Comparison of ENCODE assay signal across 16 cellular contexts in the genomic region with DNA sequence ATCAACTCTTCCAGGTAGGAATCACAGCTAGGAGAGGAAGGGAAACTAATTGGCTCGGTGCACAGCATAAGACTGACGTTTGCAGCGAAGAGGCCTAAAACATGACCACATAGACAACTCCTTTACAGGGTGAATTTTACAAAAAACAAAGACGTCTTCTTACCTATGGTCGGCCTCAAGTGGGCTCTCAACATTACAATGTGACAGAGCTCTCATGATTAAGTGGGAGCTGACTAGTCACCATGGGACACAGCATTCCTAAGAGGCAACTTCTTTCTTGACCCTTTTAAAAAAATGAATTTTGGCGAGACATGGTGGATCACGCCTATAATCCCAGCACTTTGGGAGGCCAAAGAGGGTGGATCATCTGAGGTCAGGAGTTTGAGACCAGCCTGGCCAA. TPM values are rescaled to one million over a fixed set of nuclear protein-coding genes. Genes with fewer than 3 reads are reported as not detected.
DNase-seq lines count a peak whose midpoint lies in the region; ATAC-seq and TF ChIP-seq lines count a peak whose summit lies in the region.
"Had no signal": no experiment of that assay in that cellular context is flagged by ENCODE, and none has a peak within 500 bp of the region (broad histone marks: within the 10 kb centered on the region; RNA-seq: fewer than 3 reads in every experiment).

No MANE protein-coding gene starts in this region.

- H3K27ac ChIP-seq in CD8-positive, alpha-beta T cell (ENCODE audit: low read depth, low read length) = no peak overlapping the region
- H3K27ac ChIP-seq in HEK293 (ENCODE audit: extremely low read depth, low read depth, low read length) (no peak overlapping the region), dorsolateral prefrontal cortex (no peak overlapping the region)
- H3K27ac ChIP-seq: C4-2B, thoracic aorta had no signal

- peaks cover 39% of the 10 kb centered on the region for H3K36me3 Mint-ChIP-seq in CD8-positive, alpha-beta T cell
- peaks cover 77% of the 10 kb centered on the region for H3K36me3 Mint-ChIP-seq in activated T-helper 17 cell treated with anti-CD3 and anti-CD28 coated beads, Interleukin-2, amount 50 U/mL, for 72 hours (ENCODE audit: low read depth)
- peaks cover 37% of the 10 kb centered on the region for H3K36me3 Mint-ChIP-seq in nephron (ENCODE audit: low read depth)

- H3K4me1 ChIP-seq in CD8-positive, alpha-beta T cell (ENCODE audit: insufficient read depth, low read length) = peaks cover 27% of the 10 kb centered on the region
- H3K4me1 ChIP-seq in HEK293 (ENCODE audit: control insufficient read depth, insufficient read depth, low read length) = peaks cover 2% of the 10 kb centered on the region; the same call in 1 of the 2 replicates

- DNase-seq in CD8-positive, alpha-beta T cell = no peak
- no peak for DNase-seq in dorsolateral prefrontal cortex
- DNase-seq in A172 (ENCODE audit: low spot score) = no peak
- DNase-seq in NK-92 treated with Interleukin-12 subunit alpha and Interleukin-12 subunit beta, amount 100 ng/mL, for 24 hours (lab: John Stamatoyannopoulos, UW) = no peak
- DNase-seq: activated B cell treated with CpG ODN at 0.5 μM for 24 hours; activated CD8-positive, alpha-beta memory T cell treated with anti-CD3 and anti-CD28 coated beads, Interleukin-2, amount 50 U/mL, for 4 hours; NCI-H1092 treated with DMSO at 0.1 percent for 48 hours; small intestine; SW 1271 had no signal

- no peaks in the 10 kb centered on the region for H3K9me3 ChIP-seq in CD8-positive, alpha-beta T cell (ENCODE audit: low read length)
- no peaks in the 10 kb centered on the region for H3K9me3 ChIP-seq in HEK293 (ENCODE audit: control insufficient read depth, insufficient read depth, low read depth, low read length)
- H3K9me3 ChIP-seq: thoracic aorta had no signal

- no peak for TF ChIP-seq CTCF in CD8-positive, alpha-beta T cell (IDR thresholded peaks at IDR 0.05)
- no peak for TF ChIP-seq CTCF in HEK293 (tag by site-specific recombination; IDR thresholded peaks at IDR 0.05)
- TF ChIP-seq CTCF in nephron (IDR thresholded peaks at IDR 0.05; ENCODE audit: unreplicated experiment in 3 of 3) = no peak
- TF ChIP-seq CTCF in dorsolateral prefrontal cortex (IDR thresholded peaks at IDR 0.05 in 54 of 56, conservative IDR thresholded peaks at IDR 0.05 in 2 of 56; ENCODE audit: low read depth in 1 of 56, partially characterized antibody in 56 of 56) = no peak

- H3K9me3 Mint-ChIP-seq in CD8-positive, alpha-beta T cell = no peaks in the 10 kb centered on the region
- H3K9me3 Mint-ChIP-seq in activated T-helper 17 cell treated with anti-CD3 and anti-CD28 coated beads, Interleukin-2, amount 50 U/mL, for 72 hours = no peaks in the 10 kb centered on the region
- H3K9me3 Mint-ChIP-seq in nephron = no peaks in the 10 kb centered on the region
- H3K9me3 Mint-ChIP-seq: activated B cell treated with CpG ODN at 0.5 μM for 24 hours; activated naive CD4-positive, alpha-beta T cell treated with anti-CD3 and anti-CD28 coated beads, Interleukin-2, amount 50 U/mL, for 72 hours had no signal

- no peak for ATAC-seq in CD8-positive, alpha-beta T cell
- ATAC-seq in activated T-helper 17 cell treated with anti-CD3 and anti-CD28 coated beads, Interleukin-2, amount 50 U/mL, for 72 hours (replicated peaks) = no peak
- ATAC-seq: activated naive CD4-positive, alpha-beta T cell treated with anti-CD3 and anti-CD28 coated beads, Interleukin-2, amount 50 U/mL, for 72 hours; left lobe of liver had no signal

- no peak overlapping the region for H3K4me3 Mint-ChIP-seq in CD8-positive, alpha-beta T cell
- H3K4me3 Mint-ChIP-seq in activated T-helper 17 cell treated with anti-CD3 and anti-CD28 coated beads, Interleukin-2, amount 50 U/mL, for 72 hours = no peak overlapping the region
- H3K4me3 Mint-ChIP-seq in nephron = peak overlapping the region in 2 of 3 experiments; percentile 3 to 7
- H3K4me3 Mint-ChIP-seq: activated B cell treated with CpG ODN at 0.5 μM for 24 hours had no signal

- peak overlapping the region; percentile 23 for H3K27ac Mint-ChIP-seq in CD8-positive, alpha-beta T cell
- H3K27ac Mint-ChIP-seq in activated T-helper 17 cell treated with anti-CD3 and anti-CD28 coated beads, Interleukin-2, amount 50 U/mL, for 72 hours = peak overlapping the region; percentile 28
- H3K27ac Mint-ChIP-seq in nephron = peak overlapping the region in 2 of 3 experiments; percentile 16 to 56
- H3K27ac Mint-ChIP-seq: activated B cell treated with CpG ODN at 0.5 μM for 24 hours had no signal

- no peak overlapping the region for H3K4me3 ChIP-seq in CD8-positive, alpha-beta T cell (ENCODE audit: low read depth, low read length)
- H3K4me3 ChIP-seq in HEK293 (ENCODE audit: low read depth, low read length) (no peak overlapping the region), dorsolateral prefrontal cortex (no peak overlapping the region)
- H3K4me3 ChIP-seq: thoracic aorta had no signal

- intact Hi-C loops in CD8-positive, alpha-beta T cell (cut with DNase I, micrococcal nuclease) = no loop called here
- intact Hi-C loops in dorsolateral prefrontal cortex (cut with DNase I) = no loop called here

- H3K4me1 Mint-ChIP-seq in CD8-positive, alpha-beta T cell (ENCODE audit: low read depth) = peaks cover 63% of the 10 kb centered on the region
- peaks cover 18% of the 10 kb centered on the region for H3K4me1 Mint-ChIP-seq in activated T-helper 17 cell treated with anti-CD3 and anti-CD28 coated beads, Interleukin-2, amount 50 U/mL, for 72 hours
- H3K4me1 Mint-ChIP-seq in nephron = peaks cover 40% of the 10 kb centered on the region

- H3K27me3 Mint-ChIP-seq in CD8-positive, alpha-beta T cell (ENCODE audit: low read depth) = no peaks in the 10 kb centered on the region
- no peaks in the 10 kb centered on the region for H3K27me3 Mint-ChIP-seq in activated T-helper 17 cell treated with anti-CD3 and anti-CD28 coated beads, Interleukin-2, amount 50 U/mL, for 72 hours
- H3K27me3 Mint-ChIP-seq in nephron (ENCODE audit: low read depth) = peaks cover 2% of the 10 kb centered on the region
- H3K27me3 Mint-ChIP-seq: activated B cell treated with CpG ODN at 0.5 μM for 24 hours had no signal

- POLR2A ChIA-PET in CD8-positive, alpha-beta T cell (lab: Charles Lee) = interaction anchor here (0.8 kb wide), 1 partner anchor 67 kb away, joined by 4 read pairs; a partner anchor contains a TSS
- POLR2A ChIA-PET in HEK293 (lab: Yijun Ruan, JAX) = interaction anchor here (1.3 kb wide), 1 partner anchor 42 kb away, joined by 3 read pairs; no protein-coding TSS in a partner anchor

- CTCF ChIA-PET in CD8-positive, alpha-beta T cell (lab: Charles Lee) = interaction anchor here (0.6 to 7.3 kb wide), 4 partner anchors 18 to 560 kb away, joined by 3 to 39 read pairs (median 3); no protein-coding TSS in a partner anchor
- CTCF ChIA-PET in HEK293 (lab: Yijun Ruan, JAX) = interaction anchor here (2.8 kb wide), 1 partner anchor 41 kb away, joined by 10 read pairs; no protein-coding TSS in a partner anchor

- H3K27me3 ChIP-seq in CD8-positive, alpha-beta T cell (ENCODE audit: insufficient read depth, low read length) = no peaks in the 10 kb centered on the region
- H3K27me3 ChIP-seq in dorsolateral prefrontal cortex = no peaks in the 10 kb centered on the region

- H3K36me3 ChIP-seq in CD8-positive, alpha-beta T cell (ENCODE audit: insufficient read depth, low read length) = peaks cover 3% of the 10 kb centered on the region
- peaks cover 4 to 46% of the 10 kb centered on the region in 2 experiments; a peak in 2 of 3 replicates for H3K36me3 ChIP-seq in HEK293 (ENCODE audit: control insufficient read depth in 2 of 2, insufficient read depth in 1 of 2, low read length in 2 of 2)

TF ChIP-seq in HEK293, 187 proteins besides CTCF, POLR2A, EP300 and RAD21:
- TF ChIP-seq, protein P1, sequence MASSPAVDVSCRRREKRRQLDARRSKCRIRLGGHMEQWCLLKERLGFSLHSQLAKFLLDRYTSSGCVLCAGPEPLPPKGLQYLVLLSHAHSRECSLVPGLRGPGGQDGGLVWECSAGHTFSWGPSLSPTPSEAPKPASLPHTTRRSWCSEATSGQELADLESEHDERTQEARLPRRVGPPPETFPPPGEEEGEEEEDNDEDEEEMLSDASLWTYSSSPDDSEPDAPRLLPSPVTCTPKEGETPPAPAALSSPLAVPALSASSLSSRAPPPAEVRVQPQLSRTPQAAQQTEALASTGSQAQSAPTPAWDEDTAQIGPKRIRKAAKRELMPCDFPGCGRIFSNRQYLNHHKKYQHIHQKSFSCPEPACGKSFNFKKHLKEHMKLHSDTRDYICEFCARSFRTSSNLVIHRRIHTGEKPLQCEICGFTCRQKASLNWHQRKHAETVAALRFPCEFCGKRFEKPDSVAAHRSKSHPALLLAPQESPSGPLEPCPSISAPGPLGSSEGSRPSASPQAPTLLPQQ (tag by site-specific recombination; IDR thresholded peaks at IDR 0.05) = 0 out of 2 replicates have a peak, but pooled peaks have one; percentile 49
- TF ChIP-seq YY1 (tag by site-specific recombination; IDR thresholded peaks at IDR 0.05) = no peak
TF ChIP-seq in HEK293: peak in this region for 1.

RNA-seq across cellular contexts. Expression of a gene that starts 4.6 kb away (rescaled TPM):
- total RNA-seq in CD8-positive, alpha-beta T cell = 10 to 100 TPM; 12.0 to 14.5 TPM
- total RNA-seq in activated T-helper 17 cell treated with anti-CD3 and anti-CD28 coated beads, Interleukin-2, amount 50 U/mL, for 72 hours = 10 to 100 TPM; 54.2 to 95.7 TPM
- 10 to 100 TPM; 17.6 to 81.7 (median 29.7) TPM for total RNA-seq in dorsolateral prefrontal cortex
- total RNA-seq in A172 (2014; rRNA removed; shearing (Covaris generic)) = 228 and 275 TPM in 2 replicates

Comparison
In these comparisons a context has a peak if more than half of its experiments do, and no peak if none do; other contexts are left out.
1. H3K4me3 Mint-ChIP-seq: peak in nephron (2 of 3); none in CD8-positive, alpha-beta T cell (single experiment) and activated T-helper 17 cell treated with anti-CD3 and anti-CD28 coated beads, Interleukin-2, amount 50 U/mL, for 72 hours (single experiment).
2. Peak in every context shown above with its lines, with median percentiles within 50 percentile points of each other: H3K27ac Mint-ChIP-seq.